Comparison of ENCODE assay signal across 19 cellular contexts in genomic region chr17:81569986-81570514, GRCh38. TPM values are rescaled to one million over a fixed set of nuclear protein-coding genes. Genes with fewer than 3 reads are reported as not detected.
DNase-seq lines count a peak whose midpoint lies in the region; ATAC-seq, FAIRE-seq and TF ChIP-seq lines count a peak whose summit lies in the region.
"Had no signal": no experiment of that assay in that cellular context is flagged by ENCODE, and none has a peak within 500 bp of the region (broad histone marks: within the 10 kb centered on the region; RNA-seq: fewer than 3 reads in every experiment).

No MANE protein-coding gene starts in this region.

- peaks cover 2% of the 10 kb centered on the region for H3K27me3 Mint-ChIP-seq in endothelial cell (ENCODE audit: unreplicated experiment)
- H3K27me3 Mint-ChIP-seq: IgD-negative memory B cell had no signal

- in situ Hi-C loops in HepG2 (cut with HindIII; ENCODE audit: extremely low pct_ligation_motif_present, low pct_unique_long_range_greater_than_20kb) = no loop called here

- H3K4me1 ChIP-seq in HepG2 (ENCODE audit: insufficient read depth, low read length) (no peaks in the 10 kb centered on the region; the same call in 1 of the 2 replicates), right lobe of liver (peaks cover 7 to 26% (median 16%) of the 10 kb centered on the region in 4 donors), RWPE2 (ENCODE audit: insufficient read depth, poor library complexity, severe bottlenecking) (peaks cover 31% of the 10 kb centered on the region), aorta (ENCODE audit: control insufficient read depth in 1 of 2, insufficient read depth in 2 of 2, low read length in 2 of 2) (peaks cover 0 to 4% of the 10 kb centered on the region in 2 donors)
- H3K4me1 ChIP-seq: HAP-1 had no signal

- no peaks in the 10 kb centered on the region for H4K20me1 ChIP-seq in HepG2 (ENCODE audit: insufficient read depth, low read length)

- TF ChIP-seq RAD21 in HepG2 (CRISPR knock-in tag; IDR thresholded peaks at IDR 0.05) = no peak

- H3K79me2 ChIP-seq in HepG2 (ENCODE audit: insufficient read depth, low read length) = peaks cover 8% of the 10 kb centered on the region

- TF ChIP-seq POLR2A in HepG2 (IDR thresholded peaks at IDR 0.05; ENCODE audit: insufficient read depth in 1 of 2, low read depth in 2 of 2, low read length in 2 of 2) (no peak), right lobe of liver (IDR thresholded peaks at IDR 0.05) (no peak)

- H3K4me2 ChIP-seq in HepG2 (ENCODE audit: low read depth, low read length) = no peak overlapping the region
- H3K4me2 ChIP-seq: BLaER1 had no signal

- H3K4me3 ChIP-seq in HepG2 (replicated peaks in 1 of 3; ENCODE audit: insufficient read depth in 1 of 3, low read depth in 2 of 3, low read length in 3 of 3) = no peak overlapping the region
- no peak overlapping the region for H3K4me3 ChIP-seq in right lobe of liver
- H3K4me3 ChIP-seq in RWPE2 (ENCODE audit: severe bottlenecking) = no peak overlapping the region
- H3K4me3 ChIP-seq in aorta (ENCODE audit: low read length in 2 of 2) = no peak overlapping the region
- H3K4me3 ChIP-seq: BLaER1, HAP-1 had no signal

- no peak overlapping the region for H3K9ac ChIP-seq in HepG2 (ENCODE audit: insufficient read depth, low read depth, low read length)
- H3K9ac ChIP-seq: BLaER1 had no signal

- H3K4me3 Mint-ChIP-seq in endothelial cell (ENCODE audit: unreplicated experiment) = no peak overlapping the region
- H3K4me3 Mint-ChIP-seq: HFFc6, IgD-negative memory B cell had no signal

- H3K27ac ChIP-seq in HepG2 (ENCODE audit: extremely low read length, insufficient read depth, low read length) (no peak overlapping the region), right lobe of liver (no peak overlapping the region), RWPE2 (ENCODE audit: poor library complexity, severe bottlenecking) (peak overlapping the region; percentile 99), temporal lobe (ENCODE audit: low read depth, low read length) (peak overlapping the region; percentile 6), aorta (ENCODE audit: low read depth in 1 of 2, low read length in 2 of 2) (peak overlapping the region in 1 of 2 donors; percentile 53)
- H3K27ac ChIP-seq: BLaER1 had no signal

- FAIRE-seq in HepG2 (lab: Jason Lieb, UNC) = no peak
- FAIRE-seq: G401.6, GM12891, H1 had no signal

- H3K36me3 Mint-ChIP-seq in endothelial cell (ENCODE audit: low read depth, unreplicated experiment) = peaks cover 45% of the 10 kb centered on the region
- H3K36me3 Mint-ChIP-seq: IgD-negative memory B cell had no signal

- H3K9me3 ChIP-seq in HepG2 (ENCODE audit: low read length) (no peaks in the 10 kb centered on the region), right lobe of liver (no peaks in the 10 kb centered on the region), RWPE2 (ENCODE audit: severe bottlenecking) (no peaks in the 10 kb centered on the region), aorta (ENCODE audit: control insufficient read depth, low read length) (no peaks in the 10 kb centered on the region)
- H3K9me3 ChIP-seq: BLaER1, HAP-1 had no signal

- TF ChIP-seq EP300 in HepG2 (IDR thresholded peaks at IDR 0.05; ENCODE audit: low read depth in 2 of 2, low read length in 2 of 2) (no peak), HepG2 (CRISPR knock-in tag; IDR thresholded peaks at IDR 0.05; ENCODE audit: borderline replicate concordance) (no peak)

- CTCF ChIA-PET in HepG2 (lab: Yijun Ruan, JAX; ENCODE audit: low intra/inter-chr PET ratio, low total read pairs) = no interaction called here

- H3K36me3 ChIP-seq in HepG2 (replicated peaks in 1 of 2; ENCODE audit: control insufficient read depth in 1 of 2, insufficient read depth in 2 of 2, low read length in 2 of 2) (peaks cover 61 to 87% of the 10 kb centered on the region in 2 experiments), right lobe of liver (peaks cover 0 to 63% (median 36%) of the 10 kb centered on the region in 4 donors), RWPE2 (ENCODE audit: low read depth) (peaks cover 93% of the 10 kb centered on the region), aorta (ENCODE audit: control insufficient read depth in 1 of 2, insufficient read depth in 2 of 2, low read length in 1 of 2) (peaks cover 0 to 8% of the 10 kb centered on the region in 2 donors)

- DNase-seq in HepG2 (ENCODE audit: low spot score) = no peak
- no peak for DNase-seq in right lobe of liver
- no peak for DNase-seq in RWPE2 (ENCODE audit: low spot score)
- no peak for DNase-seq in endothelial cell (ENCODE audit: low spot score)
- DNase-seq in aorta = no peak
- no peak for DNase-seq in DMS53 treated with DMSO at 0.1 percent for 48 hours (lab: John Stamatoyannopoulos, UW; ENCODE audit: unreplicated experiment)
- DNase-seq in anterior cingulate cortex (lab: John Stamatoyannopoulos, UW) = no peak
- DNase-seq: AML-193, Calu3, DMS79 treated with DMSO at 0.1 percent for 48 hours, EL, HFFc6 had no signal

- intact Hi-C loops in HepG2 (cut with micrococcal nuclease; ENCODE audit: unreplicated experiment) = no loop called here
- intact Hi-C loops in right lobe of liver (cut with DNase I) = no loop called here
- intact Hi-C loops in aorta (cut with DNase I) = loop anchor here in 1 of 2 donors (1.0 kb wide), 1 partner anchor 21 kb away; no protein-coding TSS in a partner anchor

- no peak for ATAC-seq in HepG2
- ATAC-seq in right lobe of liver = no peak
- no peak for ATAC-seq in RWPE2 (ENCODE audit: low read depth)
- no peak for ATAC-seq in aorta (ENCODE audit: low FRiP score)

- H3K4me1 Mint-ChIP-seq in endothelial cell (ENCODE audit: unreplicated experiment) = peaks cover 8% of the 10 kb centered on the region

- POLR2A ChIA-PET in HepG2 (lab: Yijun Ruan, JAX) = interaction anchor here (1.2 kb wide), 1 partner anchor 18 kb away, joined by 3 read pairs; no protein-coding TSS in a partner anchor

- H3K9me3 Mint-ChIP-seq in endothelial cell (ENCODE audit: unreplicated experiment) = no peaks in the 10 kb centered on the region
- H3K9me3 Mint-ChIP-seq: HFFc6, IgD-negative memory B cell had no signal

- 97% methylated on average over 17 of the region's 18 CpGs for WGBS in HepG2 (ENCODE audit: low lambda C conversion rate)
- WGBS in right lobe of liver (ENCODE audit: insufficient coverage, low coverage, low lambda C conversion rate, missing lambda C conversion rate) = 100% methylated on average over 2 of the region's 18 CpGs
- WGBS in aorta, 2 donors = 93 to 95% methylated on average over 18 of the region's 18 CpGs

- H3K27ac Mint-ChIP-seq in endothelial cell (ENCODE audit: unreplicated experiment) = peak overlapping the region; percentile 13
- H3K27ac Mint-ChIP-seq: HFFc6, IgD-negative memory B cell had no signal

- H3K27me3 ChIP-seq in HepG2 (ENCODE audit: control insufficient read depth in 1 of 2, insufficient read depth in 2 of 2, low read length in 2 of 2) (no peaks in the 10 kb centered on the region), right lobe of liver (no peaks in the 10 kb centered on the region), RWPE2 (ENCODE audit: insufficient read depth, poor library complexity, severe bottlenecking) (no peaks in the 10 kb centered on the region), aorta (ENCODE audit: control insufficient read depth in 1 of 2, insufficient read depth in 2 of 2, low read length in 1 of 2) (no peaks in the 10 kb centered on the region)
- H3K27me3 ChIP-seq: BLaER1 had no signal

- no TSS peak for BruUV-seq in HepG2 (replicated peaks; lab: Mats Ljungman, UMichigan)

- H2AFZ ChIP-seq in HepG2 (ENCODE audit: low read length) = no peak overlapping the region

- no peak for TF ChIP-seq CTCF in HepG2 (CRISPR knock-in tag; IDR thresholded peaks at IDR 0.05)
- TF ChIP-seq CTCF in right lobe of liver (IDR thresholded peaks at IDR 0.05) = no peak
- no peak for TF ChIP-seq CTCF in RWPE2 (IDR thresholded peaks at IDR 0.05; ENCODE audit: poor library complexity, severe bottlenecking)
- TF ChIP-seq CTCF in endothelial cell (IDR thresholded peaks at IDR 0.05; ENCODE audit: unreplicated experiment) = no peak

RNA-seq across cellular contexts. Expression of gene FAAP100, which starts 17.9 kb away (rescaled TPM):
- total RNA-seq in HepG2 (2016; rRNA removed; fragmentation: Illumina TruSeq; extraction: Trizol) (13.9 and 20.8 TPM in 2 replicates), right lobe of liver (10 to 100 TPM; 13.1 to 17.1 (median 15.2) TPM), endothelial cell (ENCODE audit: unreplicated experiment) (40.6 TPM), temporal lobe (25.1 TPM), aorta (10 to 100 TPM; 20.9 to 32.2 TPM)
- 10.4 and 11.2 TPM in 2 replicates for total RNA-seq in HepG2 (2016; cell fraction: cytosol; rRNA removed; fragmentation: Illumina TruSeq; extraction: Trizol; ENCODE audit: low read depth)
- 11.4 and 20.4 TPM in 2 replicates for total RNA-seq in HepG2 (2016; cell fraction: insoluble cytoplasmic fraction; rRNA removed; fragmentation: Illumina TruSeq; extraction: Trizol)
- total RNA-seq in HepG2 (2016; cell fraction: membrane; rRNA removed; fragmentation: Illumina TruSeq; extraction: Trizol) = 23.6 and 25.4 TPM in 2 replicates
- 19.0 and 22.7 TPM in 2 replicates for total RNA-seq in HepG2 (2016; cell fraction: nucleus; rRNA removed; fragmentation: Illumina TruSeq; extraction: Trizol)
- polyA plus RNA-seq in HepG2 (2011; rRNA removed) (7.6 and 11.1 TPM in 2 replicates), aorta (10 to 100 TPM in 1 of 2 donors, 1 to 10 TPM in 1; 8.8 to 48.4 TPM)
- 6.5 and 11.8 TPM in 2 replicates for polyA plus RNA-seq in HepG2 (2011; cell fraction: cytosol; rRNA removed)
- polyA plus RNA-seq in HepG2 (2011; cell fraction: nucleus; rRNA removed) = 37.4 and 38.6 TPM in 2 replicates
- polyA plus RNA-seq in HepG2 (2012) = 9.3 and 10.7 TPM in 2 replicates
- polyA plus RNA-seq in HepG2 (2016; cell fraction: cytosol; fragmentation: Illumina TruSeq; extraction: Trizol; ENCODE audit: low read depth) = 6.1 and 6.4 TPM in 2 replicates
- 13.7 and 17.1 TPM in 2 replicates for polyA plus RNA-seq in HepG2 (2016; cell fraction: insoluble cytoplasmic fraction; fragmentation: Illumina TruSeq; extraction: Trizol; ENCODE audit: low read depth)
- 14.4 and 16.7 TPM in 2 replicates for polyA plus RNA-seq in HepG2 (2016; cell fraction: membrane; fragmentation: Illumina TruSeq; extraction: Trizol; ENCODE audit: low read depth)
- polyA plus RNA-seq in HepG2 (2016; cell fraction: nucleus; fragmentation: Illumina TruSeq; extraction: Trizol; ENCODE audit: insufficient read depth, low read depth) = 43.7 and 45.9 TPM in 2 replicates
- 13.6 and 27.9 TPM in 2 replicates for polyA minus RNA-seq in HepG2 (2011; rRNA and poly(A)+ RNA removed; ENCODE audit: low replicate concordance)
- 7.7 and 8.2 TPM in 2 replicates for polyA minus RNA-seq in HepG2 (2011; cell fraction: cytosol; rRNA and poly(A)+ RNA removed)
- 22.8 and 26.2 TPM in 2 replicates for polyA minus RNA-seq in HepG2 (2011; cell fraction: nucleus; rRNA and poly(A)+ RNA removed)

RNA-seq across cellular contexts. Expression of gene FSCN2, which starts 41.9 kb away (rescaled TPM):
- total RNA-seq in HepG2 (2016; rRNA removed; fragmentation: Illumina TruSeq; extraction: Trizol) (not detected in 2 replicates), right lobe of liver (under 1 TPM in 1 of 6 experiments, not detected in 5; 0.22 TPM), endothelial cell (ENCODE audit: unreplicated experiment) (1.5 TPM), temporal lobe (3.4 TPM), aorta (1 to 10 TPM; 3.0 to 3.1 TPM)
- total RNA-seq in HepG2 (2016; cell fraction: cytosol; rRNA removed; fragmentation: Illumina TruSeq; extraction: Trizol; ENCODE audit: low read depth) = not detected in 2 replicates
- not detected in 2 replicates for total RNA-seq in HepG2 (2016; cell fraction: insoluble cytoplasmic fraction; rRNA removed; fragmentation: Illumina TruSeq; extraction: Trizol)
- total RNA-seq in HepG2 (2016; cell fraction: membrane; rRNA removed; fragmentation: Illumina TruSeq; extraction: Trizol) = not detected in 2 replicates
- total RNA-seq in HepG2 (2016; cell fraction: nucleus; rRNA removed; fragmentation: Illumina TruSeq; extraction: Trizol) = not detected in 2 replicates
- polyA plus RNA-seq in HepG2 (2011; rRNA removed) (0.09 and 0.31 TPM in 2 replicates), aorta (1 to 10 TPM; 1.0 to 1.3 TPM)
- polyA plus RNA-seq in HepG2 (2011; cell fraction: cytosol; rRNA removed) = 0.17 TPM in 2 replicates
- 2.2 and 2.8 TPM in 2 replicates for polyA plus RNA-seq in HepG2 (2011; cell fraction: nucleus; rRNA removed)
- 0.11 and 0.17 TPM in 2 replicates for polyA plus RNA-seq in HepG2 (2012)
- polyA plus RNA-seq in HepG2 (2016; cell fraction: cytosol; fragmentation: Illumina TruSeq; extraction: Trizol; ENCODE audit: low read depth) = not detected in 2 replicates
- polyA plus RNA-seq in HepG2 (2016; cell fraction: insoluble cytoplasmic fraction; fragmentation: Illumina TruSeq; extraction: Trizol; ENCODE audit: low read depth) = not detected in 2 replicates
- not detected in 2 replicates for polyA plus RNA-seq in HepG2 (2016; cell fraction: membrane; fragmentation: Illumina TruSeq; extraction: Trizol; ENCODE audit: low read depth)
- polyA plus RNA-seq in HepG2 (2016; cell fraction: nucleus; fragmentation: Illumina TruSeq; extraction: Trizol; ENCODE audit: insufficient read depth, low read depth) = not detected in 2 replicates
- 1.5 and 1.9 TPM in 2 replicates for polyA minus RNA-seq in HepG2 (2011; rRNA and poly(A)+ RNA removed; ENCODE audit: low replicate concordance)
- polyA minus RNA-seq in HepG2 (2011; cell fraction: cytosol; rRNA and poly(A)+ RNA removed) = not detected in 2 replicates
- 0.75 and 0.77 TPM in 2 replicates for polyA minus RNA-seq in HepG2 (2011; cell fraction: nucleus; rRNA and poly(A)+ RNA removed)

RNA-seq across cellular contexts. Expression of gene ACTG1, which starts 57.5 kb away (rescaled TPM):
- total RNA-seq in HepG2 (2016; rRNA removed; fragmentation: Illumina TruSeq; extraction: Trizol) = 973 and 1,028 TPM in 2 replicates
- total RNA-seq in HepG2 (2016; cell fraction: cytosol; rRNA removed; fragmentation: Illumina TruSeq; extraction: Trizol; ENCODE audit: low read depth) = 361 and 399 TPM in 2 replicates
- 848 and 989 TPM in 2 replicates for total RNA-seq in HepG2 (2016; cell fraction: insoluble cytoplasmic fraction; rRNA removed; fragmentation: Illumina TruSeq; extraction: Trizol)
- total RNA-seq in HepG2 (2016; cell fraction: membrane; rRNA removed; fragmentation: Illumina TruSeq; extraction: Trizol) = 986 and 1,002 TPM in 2 replicates
- total RNA-seq in HepG2 (2016; cell fraction: nucleus; rRNA removed; fragmentation: Illumina TruSeq; extraction: Trizol) = 479 and 519 TPM in 2 replicates
- 1,138 and 1,217 TPM in 2 replicates for polyA plus RNA-seq in HepG2 (2011; rRNA removed)
- 2,631 and 2,697 TPM in 2 replicates for polyA plus RNA-seq in HepG2 (2011; cell fraction: cytosol; rRNA removed)
- polyA plus RNA-seq in HepG2 (2011; cell fraction: nucleus; rRNA removed) = 3,693 and 3,967 TPM in 2 replicates
- 1,881 and 2,139 TPM in 2 replicates for polyA plus RNA-seq in HepG2 (2012)
- polyA plus RNA-seq in HepG2 (2016; cell fraction: cytosol; fragmentation: Illumina TruSeq; extraction: Trizol; ENCODE audit: low read depth) = 598 and 619 TPM in 2 replicates
- 1,358 and 1,713 TPM in 2 replicates for polyA plus RNA-seq in HepG2 (2016; cell fraction: insoluble cytoplasmic fraction; fragmentation: Illumina TruSeq; extraction: Trizol; ENCODE audit: low read depth)
- 1,224 and 1,364 TPM in 2 replicates for polyA plus RNA-seq in HepG2 (2016; cell fraction: membrane; fragmentation: Illumina TruSeq; extraction: Trizol; ENCODE audit: low read depth)
- polyA plus RNA-seq in HepG2 (2016; cell fraction: nucleus; fragmentation: Illumina TruSeq; extraction: Trizol; ENCODE audit: insufficient read depth, low read depth) = 1,038 and 1,070 TPM in 2 replicates
- 750 and 1,581 TPM in 2 replicates for polyA minus RNA-seq in HepG2 (2011; rRNA and poly(A)+ RNA removed; ENCODE audit: low replicate concordance)
- 1,072 and 1,192 TPM in 2 replicates for polyA minus RNA-seq in HepG2 (2011; cell fraction: cytosol; rRNA and poly(A)+ RNA removed)
- polyA minus RNA-seq in HepG2 (2011; cell fraction: nucleus; rRNA and poly(A)+ RNA removed) = 609 and 760 TPM in 2 replicates
- 1,000 to 10,000 TPM in 3 of 6 experiments, 100 to 1,000 TPM in 3; 218 to 2,508 (median 1,326) TPM for total RNA-seq in right lobe of liver
- 4,184 TPM for total RNA-seq in endothelial cell (ENCODE audit: unreplicated experiment)
- total RNA-seq in temporal lobe = 2,532 TPM
- total RNA-seq in aorta = 1,000 to 10,000 TPM; 2,309 to 2,547 TPM
- polyA plus RNA-seq in aorta = 1,000 to 10,000 TPM; 1,438 to 2,310 TPM

Comparison
In these comparisons a context has a peak if more than half of its experiments do, and no peak if none do; other contexts are left out.
1. H3K27ac ChIP-seq: peak in RWPE2 (single experiment) and temporal lobe (single experiment); none in HepG2 (single experiment) and right lobe of liver (0 of 3).